ENCODE assay signal across 1 cellular context in the genomic region with DNA sequence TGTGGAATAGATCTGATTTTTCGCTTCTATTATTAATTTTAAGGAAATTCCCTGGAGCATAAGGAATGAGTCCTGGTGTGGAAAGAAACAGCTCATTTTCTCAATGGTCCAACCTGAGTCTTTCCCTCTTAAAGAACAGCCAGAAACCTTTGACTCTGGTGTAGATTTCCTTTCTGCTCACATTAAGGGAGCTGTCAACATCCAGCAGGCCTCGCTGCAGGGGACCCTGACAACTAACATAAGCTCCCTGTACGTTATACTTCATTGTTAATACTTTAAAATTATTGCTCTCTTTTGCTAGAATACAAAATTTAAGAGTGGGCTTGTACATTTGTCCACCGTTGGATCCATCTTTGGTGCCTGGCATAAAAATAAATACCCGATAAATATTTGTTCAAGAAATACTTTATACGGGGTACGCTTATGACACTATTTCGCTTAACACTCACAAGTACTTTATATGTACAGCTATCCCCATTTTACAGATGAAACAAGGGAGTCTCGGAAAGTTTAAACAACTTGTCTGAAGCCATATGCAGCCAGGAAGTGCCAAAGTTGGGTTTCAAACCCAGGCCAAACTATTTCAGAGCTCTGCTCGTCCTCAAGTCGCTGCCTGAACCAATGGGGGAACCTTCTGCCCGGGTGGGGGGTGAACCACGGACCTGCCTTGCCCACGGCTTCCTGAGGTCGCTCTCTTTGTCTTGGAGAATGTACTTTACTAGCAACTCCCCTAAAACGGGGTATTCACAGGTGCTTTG.
TF ChIP-seq lines count a peak whose summit lies in the region.

No MANE protein-coding gene starts in this region.

TF ChIP-seq in K562, 482 proteins besides CTCF, POLR2A, EP300 and RAD21 (continued from another document):
- TF ChIP-seq, protein P1, sequence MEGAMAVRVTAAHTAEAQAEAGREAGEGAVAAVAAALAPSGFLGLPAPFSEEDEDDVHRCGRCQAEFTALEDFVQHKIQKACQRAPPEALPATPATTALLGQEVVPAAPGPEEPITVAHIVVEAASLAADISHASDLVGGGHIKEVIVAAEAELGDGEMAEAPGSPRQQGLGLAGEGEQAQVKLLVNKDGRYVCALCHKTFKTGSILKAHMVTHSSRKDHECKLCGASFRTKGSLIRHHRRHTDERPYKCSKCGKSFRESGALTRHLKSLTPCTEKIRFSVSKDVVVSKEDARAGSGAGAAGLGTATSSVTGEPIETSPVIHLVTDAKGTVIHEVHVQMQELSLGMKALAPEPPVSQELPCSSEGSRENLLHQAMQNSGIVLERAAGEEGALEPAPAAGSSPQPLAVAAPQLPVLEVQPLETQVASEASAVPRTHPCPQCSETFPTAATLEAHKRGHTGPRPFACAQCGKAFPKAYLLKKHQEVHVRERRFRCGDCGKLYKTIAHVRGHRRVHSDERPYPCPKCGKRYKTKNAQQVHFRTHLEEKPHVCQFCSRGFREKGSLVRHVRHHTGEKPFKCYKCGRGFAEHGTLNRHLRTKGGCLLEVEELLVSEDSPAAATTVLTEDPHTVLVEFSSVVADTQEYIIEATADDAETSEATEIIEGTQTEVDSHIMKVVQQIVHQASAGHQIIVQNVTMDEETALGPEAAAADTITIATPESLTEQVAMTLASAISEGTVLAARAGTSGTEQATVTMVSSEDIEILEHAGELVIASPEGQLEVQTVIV (CRISPR knock-in tag; IDR thresholded peaks at IDR 0.05; ENCODE audit: borderline replicate concordance): no peak
- TF ChIP-seq SRSF1 (IDR thresholded peaks at IDR 0.05; ENCODE audit: low read depth, low read length) (no peak), ZNF121 (CRISPR knock-in tag; conservative IDR thresholded peaks at IDR 0.05) (no peak), ETV5 (CRISPR knock-in tag; IDR thresholded peaks at IDR 0.05; ENCODE audit: low read depth) (no peak), CXXC5 (CRISPR knock-in tag; IDR thresholded peaks at IDR 0.05) (no peak), MAFF (IDR thresholded peaks at IDR 0.05; ENCODE audit: low read length) (no peak), ATF1 (CRISPR knock-in tag; IDR thresholded peaks at IDR 0.05) (no peak), ATF1 (tag; IDR thresholded peaks at IDR 0.05) (no peak), JUN (IDR thresholded peaks at IDR 0.05; ENCODE audit: borderline replicate concordance, low read depth, low read length) (no peak), JUN (CRISPR knock-in tag; IDR thresholded peaks at IDR 0.05; ENCODE audit: borderline replicate concordance) (no peak), ZNF324 (CRISPR knock-in tag; IDR thresholded peaks at IDR 0.05) (no peak), SAFB2 (IDR thresholded peaks at IDR 0.05; ENCODE audit: borderline replicate concordance, low read depth, low read length, severe bottlenecking) (no peak), ZNF431 (CRISPR knock-in tag; IDR thresholded peaks at IDR 0.05) (no peak), MTA1 (IDR thresholded peaks at IDR 0.05; ENCODE audit: borderline replicate concordance) (no peak), FOXP1 (CRISPR knock-in tag; IDR thresholded peaks at IDR 0.05) (0 out of 2 replicates have a peak, but pooled peaks have one; percentile 0), CBFB (CRISPR knock-in tag; IDR thresholded peaks at IDR 0.05) (no peak), ZNF778 (CRISPR knock-in tag; IDR thresholded peaks at IDR 0.05) (no peak), BCOR (IDR thresholded peaks at IDR 0.05) (peak; percentile 37; the same call in 1 of the 2 replicates)
- TF ChIP-seq, protein P2, sequence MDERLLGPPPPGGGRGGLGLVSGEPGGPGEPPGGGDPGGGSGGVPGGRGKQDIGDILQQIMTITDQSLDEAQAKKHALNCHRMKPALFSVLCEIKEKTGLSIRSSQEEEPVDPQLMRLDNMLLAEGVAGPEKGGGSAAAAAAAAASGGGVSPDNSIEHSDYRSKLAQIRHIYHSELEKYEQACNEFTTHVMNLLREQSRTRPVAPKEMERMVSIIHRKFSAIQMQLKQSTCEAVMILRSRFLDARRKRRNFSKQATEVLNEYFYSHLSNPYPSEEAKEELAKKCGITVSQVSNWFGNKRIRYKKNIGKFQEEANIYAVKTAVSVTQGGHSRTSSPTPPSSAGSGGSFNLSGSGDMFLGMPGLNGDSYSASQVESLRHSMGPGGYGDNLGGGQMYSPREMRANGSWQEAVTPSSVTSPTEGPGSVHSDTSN (CRISPR knock-in tag; IDR thresholded peaks at IDR 0.05; ENCODE audit: low read depth): no peak
- TF ChIP-seq, protein P2 (tag; conservative IDR thresholded peaks at IDR 0.05; ENCODE audit: low read depth): no peak
- TF ChIP-seq, protein P3, sequence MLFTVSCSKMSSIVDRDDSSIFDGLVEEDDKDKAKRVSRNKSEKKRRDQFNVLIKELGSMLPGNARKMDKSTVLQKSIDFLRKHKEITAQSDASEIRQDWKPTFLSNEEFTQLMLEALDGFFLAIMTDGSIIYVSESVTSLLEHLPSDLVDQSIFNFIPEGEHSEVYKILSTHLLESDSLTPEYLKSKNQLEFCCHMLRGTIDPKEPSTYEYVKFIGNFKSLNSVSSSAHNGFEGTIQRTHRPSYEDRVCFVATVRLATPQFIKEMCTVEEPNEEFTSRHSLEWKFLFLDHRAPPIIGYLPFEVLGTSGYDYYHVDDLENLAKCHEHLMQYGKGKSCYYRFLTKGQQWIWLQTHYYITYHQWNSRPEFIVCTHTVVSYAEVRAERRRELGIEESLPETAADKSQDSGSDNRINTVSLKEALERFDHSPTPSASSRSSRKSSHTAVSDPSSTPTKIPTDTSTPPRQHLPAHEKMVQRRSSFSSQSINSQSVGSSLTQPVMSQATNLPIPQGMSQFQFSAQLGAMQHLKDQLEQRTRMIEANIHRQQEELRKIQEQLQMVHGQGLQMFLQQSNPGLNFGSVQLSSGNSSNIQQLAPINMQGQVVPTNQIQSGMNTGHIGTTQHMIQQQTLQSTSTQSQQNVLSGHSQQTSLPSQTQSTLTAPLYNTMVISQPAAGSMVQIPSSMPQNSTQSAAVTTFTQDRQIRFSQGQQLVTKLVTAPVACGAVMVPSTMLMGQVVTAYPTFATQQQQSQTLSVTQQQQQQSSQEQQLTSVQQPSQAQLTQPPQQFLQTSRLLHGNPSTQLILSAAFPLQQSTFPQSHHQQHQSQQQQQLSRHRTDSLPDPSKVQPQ (CRISPR knock-in tag; IDR thresholded peaks at IDR 0.05; ENCODE audit: borderline replicate concordance): no peak
